Comparison of ENCODE assay signal across 18 cellular contexts in the genomic region with DNA sequence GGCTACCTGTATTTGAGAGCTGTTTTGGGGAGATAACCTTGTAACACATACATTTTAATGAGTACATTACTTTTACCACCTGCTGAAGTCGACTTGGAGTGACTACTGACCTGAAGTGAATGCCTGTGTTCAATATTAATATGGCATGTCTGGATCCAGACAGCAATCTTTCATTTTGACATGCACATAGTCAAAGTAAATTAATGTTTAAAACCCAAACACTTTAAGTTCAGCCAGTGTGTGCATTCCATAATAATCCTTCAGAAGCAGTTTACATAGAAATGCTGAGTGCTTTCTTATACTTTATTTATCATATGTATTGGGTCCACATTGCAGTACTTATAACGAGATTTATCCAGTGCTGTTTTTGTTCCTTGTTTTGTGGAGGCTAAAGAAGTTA. TPM values are rescaled to one million over a fixed set of nuclear protein-coding genes. Genes with fewer than 3 reads are reported as not detected.
DNase-seq lines count a peak whose midpoint lies in the region; ATAC-seq, FAIRE-seq and TF ChIP-seq lines count a peak whose summit lies in the region.
"Had no signal": no experiment of that assay in that cellular context is flagged by ENCODE, and none has a peak within 500 bp of the region (broad histone marks: within the 10 kb centered on the region; RNA-seq: fewer than 3 reads in every experiment).

No MANE protein-coding gene starts in this region.

- TF ChIP-seq POLR2A in GM12892 (IDR thresholded peaks at IDR 0.05; ENCODE audit: low read depth, low read length), result no peak

- peak; percentile 44 for FAIRE-seq in GM12892 (lab: Jason Lieb, UNC)
- FAIRE-seq: A204.1 had no signal

- no peak overlapping the region for H3K27ac ChIP-seq in naive thymus-derived CD4-positive, alpha-beta T cell (ENCODE audit: low read depth, low read length)
- H3K27ac ChIP-seq: RWPE1 had no signal

- H3K9me3 ChIP-seq in naive thymus-derived CD4-positive, alpha-beta T cell (ENCODE audit: control insufficient read depth in 2 of 3, low read length in 3 of 3), result no peaks in the 10 kb centered on the region

- H3K4me3 ChIP-seq in naive thymus-derived CD4-positive, alpha-beta T cell (ENCODE audit: low read length), result no peak overlapping the region

- POLR2A ChIA-PET in naive thymus-derived CD4-positive, alpha-beta T cell (lab: Charles Lee), result no interaction called here

- peaks cover 0 to 4% (median 0%) of the 10 kb centered on the region in 3 experiments for H3K36me3 ChIP-seq in naive thymus-derived CD4-positive, alpha-beta T cell (ENCODE audit: control insufficient read depth in 2 of 3, insufficient read depth in 3 of 3, low read length in 3 of 3)

- no peaks in the 10 kb centered on the region for H3K4me1 ChIP-seq in naive thymus-derived CD4-positive, alpha-beta T cell (ENCODE audit: control insufficient read depth in 2 of 2, insufficient read depth in 2 of 2, low read length in 2 of 2)

- CTCF ChIA-PET in naive thymus-derived CD4-positive, alpha-beta T cell (lab: Charles Lee), result no interaction called here

- H3K27me3 ChIP-seq in naive thymus-derived CD4-positive, alpha-beta T cell (ENCODE audit: control insufficient read depth in 2 of 2, insufficient read depth in 2 of 2, low read length in 2 of 2), result no peaks in the 10 kb centered on the region

- peaks cover 4 to 46% (median 10%) of the 10 kb centered on the region in 5 donors for H3K36me3 Mint-ChIP-seq in naive thymus-derived CD4-positive, alpha-beta T cell

- no peak overlapping the region for H3K27ac Mint-ChIP-seq in naive thymus-derived CD4-positive, alpha-beta T cell
- H3K27ac Mint-ChIP-seq: B cell had no signal

- no peaks in the 10 kb centered on the region for H3K9me3 Mint-ChIP-seq in naive thymus-derived CD4-positive, alpha-beta T cell

- no peak overlapping the region for H3K4me3 Mint-ChIP-seq in naive thymus-derived CD4-positive, alpha-beta T cell
- H3K4me3 Mint-ChIP-seq: B cell, CD14-positive monocyte had no signal

- no peaks in the 10 kb centered on the region for H3K27me3 Mint-ChIP-seq in naive thymus-derived CD4-positive, alpha-beta T cell
- H3K27me3 Mint-ChIP-seq: B cell had no signal

- ATAC-seq in naive thymus-derived CD4-positive, alpha-beta T cell, result no peak

- intact Hi-C loops in naive thymus-derived CD4-positive, alpha-beta T cell (cut with micrococcal nuclease), result no loop called here

- DNase-seq in NCI-H187 treated with DMSO at 0.1 percent for 48 hours (lab: John Stamatoyannopoulos, UW) (peak; percentile 28), NCI-H187 (lab: John Stamatoyannopoulos, UW) (no peak), GM12892 (ENCODE audit: insufficient read length) (no peak), NCI-H748 (lab: John Stamatoyannopoulos, UW; ENCODE audit: unreplicated experiment) (peak; percentile 68), inferior parietal cortex (ENCODE audit: extremely low spot score) (peak; percentile 1), iPS-NIHi7 (ENCODE audit: extremely low spot score) (no peak), mesenteric fat pad (ENCODE audit: low spot score) (no peak)
- DNase-seq in naive thymus-derived CD4-positive, alpha-beta T cell, result no peak
- DNase-seq: NCI-H1092 treated with DMSO at 0.1 percent for 48 hours; NCI-H1694 treated with DMSO at 0.1 percent for 48 hours; NCI-H2107; NCI-H774; NK-92 treated with Interleukin-12 subunit alpha and Interleukin-12 subunit beta, amount 100 ng/mL, for 24 hours; SHP77 treated with DMSO at 0.1 percent for 48 hours had no signal

- peaks cover 7 to 43% (median 24%) of the 10 kb centered on the region in 7 donors for H3K4me1 Mint-ChIP-seq in naive thymus-derived CD4-positive, alpha-beta T cell
- H3K4me1 Mint-ChIP-seq: B cell had no signal

RNA-seq across cellular contexts. Expression of gene CDKAL1, which starts 38.0 kb away (rescaled TPM):
- 14.1 TPM for polyA plus RNA-seq in GM12892 (2012; ENCODE audit: missing spikeins)
- total RNA-seq in mesenteric fat pad, result 13.2 TPM
- 10 to 100 TPM; 23.6 to 30.3 (median 25.0) TPM for total RNA-seq in naive thymus-derived CD4-positive, alpha-beta T cell
- 10 to 100 TPM; 31.6 to 35.8 TPM for polyA plus RNA-seq in naive thymus-derived CD4-positive, alpha-beta T cell

Comparison
In these comparisons a context has a peak if more than half of its experiments do, and no peak if none do; other contexts are left out.
1. DNase-seq: peak in NCI-H187 treated with DMSO at 0.1 percent for 48 hours (single experiment), NCI-H748 (single experiment) and inferior parietal cortex (single experiment); none in NCI-H187 (0 of 2), GM12892 (single experiment), iPS-NIHi7 (single experiment), mesenteric fat pad (single experiment) and naive thymus-derived CD4-positive, alpha-beta T cell (0 of 9).